In genomic region chr10:101768791-101769170, GRCh38 we compare ENCODE assay signal across 3 cellular contexts.
TF ChIP-seq lines count a peak whose summit lies in the region.

No MANE protein-coding gene starts in this region.

TF ChIP-seq in SK-N-SH, 30 proteins besides CTCF, POLR2A, EP300 and RAD21:
- TF ChIP-seq SMC3 (IDR thresholded peaks at IDR 0.05; ENCODE audit: low read depth, low read length) = no peak
- TF ChIP-seq GABPA (IDR thresholded peaks at IDR 0.05; ENCODE audit: low read depth) = no peak
- TF ChIP-seq EZH2phosphoT487 (IDR thresholded peaks at IDR 0.05; ENCODE audit: borderline replicate concordance, low read depth) = no peak

TF ChIP-seq in SK-N-SH treated with all-trans-retinoic acid at 6 μM for 48 hours, 23 proteins besides CTCF, POLR2A, EP300 and RAD21:
- TF ChIP-seq, protein P1, sequence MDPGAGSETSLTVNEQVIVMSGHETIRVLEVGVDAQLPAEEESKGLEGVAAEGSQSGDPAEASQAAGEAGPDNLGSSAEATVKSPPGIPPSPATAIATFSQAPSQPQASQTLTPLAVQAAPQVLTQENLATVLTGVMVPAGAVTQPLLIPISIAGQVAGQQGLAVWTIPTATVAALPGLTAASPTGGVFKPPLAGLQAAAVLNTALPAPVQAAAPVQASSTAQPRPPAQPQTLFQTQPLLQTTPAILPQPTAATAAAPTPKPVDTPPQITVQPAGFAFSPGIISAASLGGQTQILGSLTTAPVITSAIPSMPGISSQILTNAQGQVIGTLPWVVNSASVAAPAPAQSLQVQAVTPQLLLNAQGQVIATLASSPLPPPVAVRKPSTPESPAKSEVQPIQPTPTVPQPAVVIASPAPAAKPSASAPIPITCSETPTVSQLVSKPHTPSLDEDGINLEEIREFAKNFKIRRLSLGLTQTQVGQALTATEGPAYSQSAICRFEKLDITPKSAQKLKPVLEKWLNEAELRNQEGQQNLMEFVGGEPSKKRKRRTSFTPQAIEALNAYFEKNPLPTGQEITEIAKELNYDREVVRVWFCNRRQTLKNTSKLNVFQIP (CRISPR knock-in tag; IDR thresholded peaks at IDR 0.05; ENCODE audit: borderline replicate concordance, low read depth) = no peak
- TF ChIP-seq TOX (CRISPR knock-in tag; IDR thresholded peaks at IDR 0.05; ENCODE audit: borderline replicate concordance) (no peak), ISL1 (CRISPR knock-in tag; IDR thresholded peaks at IDR 0.05) (no peak), PPARA (CRISPR knock-in tag; IDR thresholded peaks at IDR 0.05; ENCODE audit: borderline replicate concordance) (no peak), OSR1 (CRISPR knock-in tag; IDR thresholded peaks at IDR 0.05) (no peak), GLIS3 (CRISPR knock-in tag; IDR thresholded peaks at IDR 0.05) (no peak), CREB5 (CRISPR knock-in tag; IDR thresholded peaks at IDR 0.05; ENCODE audit: low read depth) (no peak), RARB (CRISPR knock-in tag; IDR thresholded peaks at IDR 0.05) (no peak), SNAI2 (CRISPR knock-in tag; IDR thresholded peaks at IDR 0.05) (no peak), TCF4 (CRISPR knock-in tag; IDR thresholded peaks at IDR 0.05; ENCODE audit: borderline replicate concordance) (no peak)
- TF ChIP-seq, protein P2, sequence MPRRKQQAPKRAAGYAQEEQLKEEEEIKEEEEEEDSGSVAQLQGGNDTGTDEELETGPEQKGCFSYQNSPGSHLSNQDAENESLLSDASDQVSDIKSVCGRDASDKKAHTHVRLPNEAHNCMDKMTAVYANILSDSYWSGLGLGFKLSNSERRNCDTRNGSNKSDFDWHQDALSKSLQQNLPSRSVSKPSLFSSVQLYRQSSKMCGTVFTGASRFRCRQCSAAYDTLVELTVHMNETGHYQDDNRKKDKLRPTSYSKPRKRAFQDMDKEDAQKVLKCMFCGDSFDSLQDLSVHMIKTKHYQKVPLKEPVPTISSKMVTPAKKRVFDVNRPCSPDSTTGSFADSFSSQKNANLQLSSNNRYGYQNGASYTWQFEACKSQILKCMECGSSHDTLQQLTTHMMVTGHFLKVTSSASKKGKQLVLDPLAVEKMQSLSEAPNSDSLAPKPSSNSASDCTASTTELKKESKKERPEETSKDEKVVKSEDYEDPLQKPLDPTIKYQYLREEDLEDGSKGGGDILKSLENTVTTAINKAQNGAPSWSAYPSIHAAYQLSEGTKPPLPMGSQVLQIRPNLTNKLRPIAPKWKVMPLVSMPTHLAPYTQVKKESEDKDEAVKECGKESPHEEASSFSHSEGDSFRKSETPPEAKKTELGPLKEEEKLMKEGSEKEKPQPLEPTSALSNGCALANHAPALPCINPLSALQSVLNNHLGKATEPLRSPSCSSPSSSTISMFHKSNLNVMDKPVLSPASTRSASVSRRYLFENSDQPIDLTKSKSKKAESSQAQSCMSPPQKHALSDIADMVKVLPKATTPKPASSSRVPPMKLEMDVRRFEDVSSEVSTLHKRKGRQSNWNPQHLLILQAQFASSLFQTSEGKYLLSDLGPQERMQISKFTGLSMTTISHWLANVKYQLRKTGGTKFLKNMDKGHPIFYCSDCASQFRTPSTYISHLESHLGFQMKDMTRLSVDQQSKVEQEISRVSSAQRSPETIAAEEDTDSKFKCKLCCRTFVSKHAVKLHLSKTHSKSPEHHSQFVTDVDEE (CRISPR knock-in tag; IDR thresholded peaks at IDR 0.05) = no peak

TF ChIP-seq in IMR-90, 13 proteins besides CTCF, POLR2A, EP300 and RAD21:
- TF ChIP-seq BHLHE40 (IDR thresholded peaks at IDR 0.05; ENCODE audit: low read depth, low read length) (no peak), CHD1 (IDR thresholded peaks at IDR 0.05; ENCODE audit: low read depth, low read length) (no peak)
